In genomic region chr10:88245974-88246511, GRCh38 we compare ENCODE assay signal across 11 cellular contexts.
DNase-seq lines count a peak whose midpoint lies in the region; ATAC-seq and TF ChIP-seq lines count a peak whose summit lies in the region.
"Had no signal": no experiment of that assay in that cellular context is flagged by ENCODE, and none has a peak within 500 bp of the region (broad histone marks: within the 10 kb centered on the region; RNA-seq: fewer than 3 reads in every experiment).

No MANE protein-coding gene starts in this region.

- intact Hi-C loops in transverse colon (cut with DNase I; ENCODE audit: low total_unique reads), result no loop called here

- DNase-seq in RPMI7951 (ENCODE audit: low read depth), result peak; percentile 83
- DNase-seq in fibroblast of lung (ENCODE audit: low read depth in 2 of 2), result peak; percentile 61 to 89
- DNase-seq in mesothelial cell of epicardium (ENCODE audit: low spot score in 2 of 2, unreplicated experiment in 2 of 2), result no peak
- no peak for DNase-seq in transverse colon
- no peak for DNase-seq in mesenteric fat pad (ENCODE audit: low spot score)
- no peak for DNase-seq in NCI-H82 treated with DMSO at 0.1 percent for 48 hours (lab: John Stamatoyannopoulos, UW; ENCODE audit: unreplicated experiment)
- DNase-seq: activated CD8-positive, alpha-beta memory T cell treated with anti-CD3 and anti-CD28 coated beads, Interleukin-2, amount 50 U/mL, for 4 hours; Caco-2; Karpas-422 had no signal

- H3K36me3 ChIP-seq in fibroblast of lung (ENCODE audit: control insufficient read depth, insufficient read depth, low read length) (no peaks in the 10 kb centered on the region), transverse colon (no peaks in the 10 kb centered on the region)

- H3K9me3 Mint-ChIP-seq in mesothelial cell of epicardium, result no peaks in the 10 kb centered on the region

- in situ Hi-C loops in transverse colon (cut with MboI; ENCODE audit: low pct_ligation_motif_present in 1 of 4, low pct_unique_long_range_greater_than_20kb in 1 of 4, low sequenced_read_pairs in 3 of 4), result no loop called here

- H3K4me3 ChIP-seq in fibroblast of lung (replicated peaks in 1 of 4; ENCODE audit: control extremely low read depth in 1 of 4, insufficient read depth in 1 of 4, low read depth in 3 of 4, low read length in 4 of 4) (no peak overlapping the region), transverse colon (no peak overlapping the region)

- peaks cover 26% of the 10 kb centered on the region for H3K4me1 Mint-ChIP-seq in mesothelial cell of epicardium

- peak overlapping the region; percentile 22 for H3K4me3 Mint-ChIP-seq in mesothelial cell of epicardium

- H3K27me3 ChIP-seq in fibroblast of lung (ENCODE audit: control insufficient read depth, insufficient read depth, low read length), result no peaks in the 10 kb centered on the region
- no peaks in the 10 kb centered on the region for H3K27me3 ChIP-seq in transverse colon

- no peak overlapping the region for H3K27ac ChIP-seq in fibroblast of lung (ENCODE audit: insufficient read depth, low read length)
- peak overlapping the region in 3 of 4 donors; percentile 22 to 40 (median 24) for H3K27ac ChIP-seq in transverse colon

- peaks cover 20% of the 10 kb centered on the region for H3K4me1 ChIP-seq in fibroblast of lung (ENCODE audit: control insufficient read depth, extremely low read depth, insufficient read depth, low read length)
- peaks cover 6 to 44% (median 24%) of the 10 kb centered on the region in 4 donors for H3K4me1 ChIP-seq in transverse colon
- H3K4me1 ChIP-seq: Caco-2 had no signal

- H3K79me2 ChIP-seq in fibroblast of lung (ENCODE audit: control insufficient read depth, insufficient read depth, low read length), result no peaks in the 10 kb centered on the region

- no peak for TF ChIP-seq EP300 in transverse colon (IDR thresholded peaks at IDR 0.05; ENCODE audit: low read depth)

- H4K20me1 ChIP-seq in fibroblast of lung (ENCODE audit: control insufficient read depth, extremely low read depth, insufficient read depth, low read length), result no peaks in the 10 kb centered on the region

- H3K9ac ChIP-seq in fibroblast of lung (ENCODE audit: insufficient read depth, low read length), result no peak overlapping the region

- WGBS in transverse colon (ENCODE audit: low coverage in 1 of 2), 2 donors, result 23 to 31% methylated on average over 2 to 4 of the region's 4 CpGs

- no peaks in the 10 kb centered on the region for H3K36me3 Mint-ChIP-seq in mesothelial cell of epicardium

- peak overlapping the region; percentile 63 for H3K27ac Mint-ChIP-seq in mesothelial cell of epicardium

- H2AFZ ChIP-seq in fibroblast of lung (ENCODE audit: low read length), result peak overlapping the region; percentile 9

- H3K4me2 ChIP-seq in fibroblast of lung (ENCODE audit: extremely low read depth, insufficient read depth, low read length), result peak overlapping the region; percentile 53

- no peak for ATAC-seq in HG03432 (IDR thresholded peaks at IDR 0.05; ENCODE audit: unreplicated experiment)
- ATAC-seq: HCT116 had no signal

- TF ChIP-seq CTCF in fibroblast of lung (conservative IDR thresholded peaks at IDR 0.05 in 1 of 2, IDR thresholded peaks at IDR 0.05 in 1 of 2; ENCODE audit: low read depth in 1 of 2, low read length in 2 of 2) (no peak), mesothelial cell of epicardium (IDR thresholded peaks at IDR 0.05; ENCODE audit: unreplicated experiment) (no peak), transverse colon (IDR thresholded peaks at IDR 0.05) (no peak)

- H3K9me3 ChIP-seq in fibroblast of lung (ENCODE audit: control insufficient read depth, insufficient read depth, low read depth, low read length) (no peaks in the 10 kb centered on the region), transverse colon (no peaks in the 10 kb centered on the region)
- H3K9me3 ChIP-seq: Caco-2 had no signal

- TF ChIP-seq POLR2A in transverse colon (IDR thresholded peaks at IDR 0.05), result no peak

- peaks cover 3% of the 10 kb centered on the region for H3K27me3 Mint-ChIP-seq in mesothelial cell of epicardium (ENCODE audit: low read depth)

Comparison
In these comparisons a context has a peak if more than half of its experiments do, and no peak if none do; other contexts are left out.
1. DNase-seq: peak in RPMI7951 (single experiment) and fibroblast of lung (2 of 2); none in mesothelial cell of epicardium (0 of 2), transverse colon (single experiment), mesenteric fat pad (single experiment) and NCI-H82 treated with DMSO at 0.1 percent for 48 hours (single experiment).